Comparison of ENCODE assay signal across 1 cellular context in the genomic region with DNA sequence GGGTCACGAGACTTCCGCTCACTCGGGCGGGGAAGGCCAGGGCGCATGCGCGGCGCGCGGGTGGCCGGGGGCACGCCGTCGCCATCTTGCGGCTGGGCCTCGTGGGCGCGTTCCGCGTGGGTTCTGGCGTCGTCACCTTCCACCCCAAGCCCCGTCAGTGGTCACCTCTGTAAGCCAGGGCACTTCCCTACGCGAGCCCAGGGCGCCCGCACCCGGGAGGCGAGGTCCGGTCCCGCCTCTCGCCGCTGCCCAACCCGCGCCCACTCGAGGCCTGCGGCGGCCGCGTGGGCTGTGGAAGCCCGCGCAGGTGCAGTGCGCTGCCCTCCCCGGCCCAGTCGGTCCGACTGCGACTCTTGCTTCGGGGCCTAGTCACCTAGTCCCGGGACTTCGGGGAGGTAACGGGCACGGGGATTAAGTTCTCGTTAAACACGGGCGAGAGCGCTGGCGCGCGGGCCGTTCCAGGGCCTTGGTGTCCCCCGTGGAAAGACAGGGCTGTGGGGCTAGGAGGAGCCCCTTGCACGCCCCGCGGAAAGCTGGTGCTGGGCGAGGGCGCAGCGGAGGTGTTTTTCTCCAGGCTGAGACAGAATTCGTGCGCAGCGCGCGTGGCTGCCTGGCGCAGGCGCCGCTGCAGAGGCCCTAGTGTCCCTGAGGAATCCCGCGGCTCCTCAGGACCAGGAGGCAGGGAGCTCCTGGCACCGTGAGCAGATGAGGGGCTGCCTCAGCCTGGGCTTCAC.
TF ChIP-seq lines count a peak whose summit lies in the region.

No MANE protein-coding gene starts in this region.

TF ChIP-seq in HepG2, 621 proteins besides CTCF, POLR2A, EP300 and RAD21 (continued from another document and continues in another):
- TF ChIP-seq, protein P1, sequence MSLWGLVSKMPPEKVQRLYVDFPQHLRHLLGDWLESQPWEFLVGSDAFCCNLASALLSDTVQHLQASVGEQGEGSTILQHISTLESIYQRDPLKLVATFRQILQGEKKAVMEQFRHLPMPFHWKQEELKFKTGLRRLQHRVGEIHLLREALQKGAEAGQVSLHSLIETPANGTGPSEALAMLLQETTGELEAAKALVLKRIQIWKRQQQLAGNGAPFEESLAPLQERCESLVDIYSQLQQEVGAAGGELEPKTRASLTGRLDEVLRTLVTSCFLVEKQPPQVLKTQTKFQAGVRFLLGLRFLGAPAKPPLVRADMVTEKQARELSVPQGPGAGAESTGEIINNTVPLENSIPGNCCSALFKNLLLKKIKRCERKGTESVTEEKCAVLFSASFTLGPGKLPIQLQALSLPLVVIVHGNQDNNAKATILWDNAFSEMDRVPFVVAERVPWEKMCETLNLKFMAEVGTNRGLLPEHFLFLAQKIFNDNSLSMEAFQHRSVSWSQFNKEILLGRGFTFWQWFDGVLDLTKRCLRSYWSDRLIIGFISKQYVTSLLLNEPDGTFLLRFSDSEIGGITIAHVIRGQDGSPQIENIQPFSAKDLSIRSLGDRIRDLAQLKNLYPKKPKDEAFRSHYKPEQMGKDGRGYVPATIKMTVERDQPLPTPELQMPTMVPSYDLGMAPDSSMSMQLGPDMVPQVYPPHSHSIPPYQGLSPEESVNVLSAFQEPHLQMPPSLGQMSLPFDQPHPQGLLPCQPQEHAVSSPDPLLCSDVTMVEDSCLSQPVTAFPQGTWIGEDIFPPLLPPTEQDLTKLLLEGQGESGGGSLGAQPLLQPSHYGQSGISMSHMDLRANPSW (CRISPR knock-in tag; IDR thresholded peaks at IDR 0.05; ENCODE audit: borderline replicate concordance), result peak; percentile 86; the same call in 1 of the 2 replicates
- TF ChIP-seq MTA1 (CRISPR knock-in tag; IDR thresholded peaks at IDR 0.05; ENCODE audit: borderline replicate concordance) (peak; percentile 100), SOX13 (IDR thresholded peaks at IDR 0.05) (no peak; the same call in 1 of the 2 replicates), SOX13 (CRISPR knock-in tag; conservative IDR thresholded peaks at IDR 0.05 in 1 of 2, IDR thresholded peaks at IDR 0.05 in 1 of 2) (no peak), JARID2 (CRISPR knock-in tag; IDR thresholded peaks at IDR 0.05; ENCODE audit: insufficient replicate concordance) (peak; percentile 47), CHD2 (IDR thresholded peaks at IDR 0.05; ENCODE audit: low read depth, low read length) (0 out of 2 replicates have a peak, but pooled peaks have one; percentile 0), HES4 (CRISPR knock-in tag; IDR thresholded peaks at IDR 0.05; ENCODE audit: borderline replicate concordance) (peak; percentile 99), ZNF589 (CRISPR knock-in tag; conservative IDR thresholded peaks at IDR 0.05) (peak; percentile 97), ZNF563 (CRISPR knock-in tag; IDR thresholded peaks at IDR 0.05) (peak; percentile 99; the same call in 1 of the 2 replicates), NFRKB (IDR thresholded peaks at IDR 0.05) (no peak), NFYB (CRISPR knock-in tag; IDR thresholded peaks at IDR 0.05) (no peak; the same call in 1 of the 2 replicates), ZNF224 (CRISPR knock-in tag; IDR thresholded peaks at IDR 0.05) (peak; percentile 86; the same call in 1 of the 2 replicates), SIN3B (IDR thresholded peaks at IDR 0.05; ENCODE audit: low read length) (no peak), FOSL1 (CRISPR knock-in tag; IDR thresholded peaks at IDR 0.05; ENCODE audit: borderline replicate concordance) (no peak), ZNF672 (CRISPR knock-in tag; IDR thresholded peaks at IDR 0.05) (peak; percentile 82; the same call in 1 of the 2 replicates), SPEN (CRISPR knock-in tag; IDR thresholded peaks at IDR 0.05; ENCODE audit: low read depth) (peak; percentile 93), POLR2AphosphoS5 (IDR thresholded peaks at IDR 0.05; ENCODE audit: low read depth, low read length) (peak; percentile 67), ZNF235 (CRISPR knock-in tag; IDR thresholded peaks at IDR 0.05; ENCODE audit: borderline replicate concordance) (peak; percentile 91), AKAP8 (CRISPR knock-in tag; IDR thresholded peaks at IDR 0.05) (peak; percentile 98), ZNF44 (CRISPR knock-in tag; IDR thresholded peaks at IDR 0.05) (no peak)
- TF ChIP-seq, protein P2, sequence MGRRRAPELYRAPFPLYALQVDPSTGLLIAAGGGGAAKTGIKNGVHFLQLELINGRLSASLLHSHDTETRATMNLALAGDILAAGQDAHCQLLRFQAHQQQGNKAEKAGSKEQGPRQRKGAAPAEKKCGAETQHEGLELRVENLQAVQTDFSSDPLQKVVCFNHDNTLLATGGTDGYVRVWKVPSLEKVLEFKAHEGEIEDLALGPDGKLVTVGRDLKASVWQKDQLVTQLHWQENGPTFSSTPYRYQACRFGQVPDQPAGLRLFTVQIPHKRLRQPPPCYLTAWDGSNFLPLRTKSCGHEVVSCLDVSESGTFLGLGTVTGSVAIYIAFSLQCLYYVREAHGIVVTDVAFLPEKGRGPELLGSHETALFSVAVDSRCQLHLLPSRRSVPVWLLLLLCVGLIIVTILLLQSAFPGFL (CRISPR knock-in tag; IDR thresholded peaks at IDR 0.05), result no peak
- TF ChIP-seq, protein P3, sequence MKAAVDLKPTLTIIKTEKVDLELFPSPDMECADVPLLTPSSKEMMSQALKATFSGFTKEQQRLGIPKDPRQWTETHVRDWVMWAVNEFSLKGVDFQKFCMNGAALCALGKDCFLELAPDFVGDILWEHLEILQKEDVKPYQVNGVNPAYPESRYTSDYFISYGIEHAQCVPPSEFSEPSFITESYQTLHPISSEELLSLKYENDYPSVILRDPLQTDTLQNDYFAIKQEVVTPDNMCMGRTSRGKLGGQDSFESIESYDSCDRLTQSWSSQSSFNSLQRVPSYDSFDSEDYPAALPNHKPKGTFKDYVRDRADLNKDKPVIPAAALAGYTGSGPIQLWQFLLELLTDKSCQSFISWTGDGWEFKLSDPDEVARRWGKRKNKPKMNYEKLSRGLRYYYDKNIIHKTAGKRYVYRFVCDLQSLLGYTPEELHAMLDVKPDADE (CRISPR knock-in tag; IDR thresholded peaks at IDR 0.05), result no peak
- TF ChIP-seq, protein P4, sequence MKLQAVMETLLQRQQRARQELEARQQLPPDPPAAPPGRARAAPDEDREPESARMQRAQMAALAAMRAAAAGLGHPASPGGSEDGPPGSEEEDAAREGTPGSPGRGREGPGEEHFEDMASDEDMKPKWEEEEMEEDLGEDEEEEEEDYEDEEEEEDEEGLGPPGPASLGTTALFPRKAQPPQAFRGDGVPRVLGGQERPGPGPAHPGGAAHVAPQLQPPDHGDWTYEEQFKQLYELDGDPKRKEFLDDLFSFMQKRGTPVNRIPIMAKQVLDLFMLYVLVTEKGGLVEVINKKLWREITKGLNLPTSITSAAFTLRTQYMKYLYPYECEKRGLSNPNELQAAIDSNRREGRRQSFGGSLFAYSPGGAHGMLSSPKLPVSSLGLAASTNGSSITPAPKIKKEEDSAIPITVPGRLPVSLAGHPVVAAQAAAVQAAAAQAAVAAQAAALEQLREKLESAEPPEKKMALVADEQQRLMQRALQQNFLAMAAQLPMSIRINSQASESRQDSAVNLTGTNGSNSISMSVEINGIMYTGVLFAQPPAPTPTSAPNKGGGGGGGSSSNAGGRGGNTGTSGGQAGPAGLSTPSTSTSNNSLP (IDR thresholded peaks at IDR 0.05; ENCODE audit: low read depth, low read length), result no peak
- TF ChIP-seq, protein P5, sequence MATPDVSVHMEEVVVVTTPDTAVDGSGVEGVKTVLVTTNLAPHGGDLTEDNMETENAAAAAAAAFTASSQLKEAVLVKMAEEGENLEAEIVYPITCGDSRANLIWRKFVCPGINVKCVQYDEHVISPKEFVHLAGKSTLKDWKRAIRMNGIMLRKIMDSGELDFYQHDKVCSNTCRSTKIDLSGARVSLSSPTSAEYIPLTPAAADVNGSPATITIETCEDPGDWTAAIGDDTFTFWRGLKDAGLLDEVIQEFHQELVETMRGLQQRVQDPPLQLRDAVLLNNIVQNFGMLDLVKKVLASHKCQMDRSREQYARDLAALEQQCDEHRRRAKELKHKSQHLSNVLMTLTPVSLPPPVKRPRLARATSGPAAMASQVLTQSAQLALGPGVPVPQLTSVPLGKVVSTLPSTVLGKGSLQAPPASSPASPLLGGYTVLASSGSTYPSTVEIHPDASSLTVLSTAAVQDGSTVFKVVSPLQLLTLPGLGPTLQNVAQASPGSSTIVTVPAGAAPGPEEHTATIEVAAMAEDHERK (CRISPR knock-in tag; IDR thresholded peaks at IDR 0.05; ENCODE audit: low read depth), result peak; percentile 70
- TF ChIP-seq, protein P6, sequence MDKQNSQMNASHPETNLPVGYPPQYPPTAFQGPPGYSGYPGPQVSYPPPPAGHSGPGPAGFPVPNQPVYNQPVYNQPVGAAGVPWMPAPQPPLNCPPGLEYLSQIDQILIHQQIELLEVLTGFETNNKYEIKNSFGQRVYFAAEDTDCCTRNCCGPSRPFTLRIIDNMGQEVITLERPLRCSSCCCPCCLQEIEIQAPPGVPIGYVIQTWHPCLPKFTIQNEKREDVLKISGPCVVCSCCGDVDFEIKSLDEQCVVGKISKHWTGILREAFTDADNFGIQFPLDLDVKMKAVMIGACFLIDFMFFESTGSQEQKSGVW (CRISPR knock-in tag; IDR thresholded peaks at IDR 0.05; ENCODE audit: borderline replicate concordance), result peak; percentile 97; the same call in 1 of the 2 replicates
- TF ChIP-seq, protein P7, sequence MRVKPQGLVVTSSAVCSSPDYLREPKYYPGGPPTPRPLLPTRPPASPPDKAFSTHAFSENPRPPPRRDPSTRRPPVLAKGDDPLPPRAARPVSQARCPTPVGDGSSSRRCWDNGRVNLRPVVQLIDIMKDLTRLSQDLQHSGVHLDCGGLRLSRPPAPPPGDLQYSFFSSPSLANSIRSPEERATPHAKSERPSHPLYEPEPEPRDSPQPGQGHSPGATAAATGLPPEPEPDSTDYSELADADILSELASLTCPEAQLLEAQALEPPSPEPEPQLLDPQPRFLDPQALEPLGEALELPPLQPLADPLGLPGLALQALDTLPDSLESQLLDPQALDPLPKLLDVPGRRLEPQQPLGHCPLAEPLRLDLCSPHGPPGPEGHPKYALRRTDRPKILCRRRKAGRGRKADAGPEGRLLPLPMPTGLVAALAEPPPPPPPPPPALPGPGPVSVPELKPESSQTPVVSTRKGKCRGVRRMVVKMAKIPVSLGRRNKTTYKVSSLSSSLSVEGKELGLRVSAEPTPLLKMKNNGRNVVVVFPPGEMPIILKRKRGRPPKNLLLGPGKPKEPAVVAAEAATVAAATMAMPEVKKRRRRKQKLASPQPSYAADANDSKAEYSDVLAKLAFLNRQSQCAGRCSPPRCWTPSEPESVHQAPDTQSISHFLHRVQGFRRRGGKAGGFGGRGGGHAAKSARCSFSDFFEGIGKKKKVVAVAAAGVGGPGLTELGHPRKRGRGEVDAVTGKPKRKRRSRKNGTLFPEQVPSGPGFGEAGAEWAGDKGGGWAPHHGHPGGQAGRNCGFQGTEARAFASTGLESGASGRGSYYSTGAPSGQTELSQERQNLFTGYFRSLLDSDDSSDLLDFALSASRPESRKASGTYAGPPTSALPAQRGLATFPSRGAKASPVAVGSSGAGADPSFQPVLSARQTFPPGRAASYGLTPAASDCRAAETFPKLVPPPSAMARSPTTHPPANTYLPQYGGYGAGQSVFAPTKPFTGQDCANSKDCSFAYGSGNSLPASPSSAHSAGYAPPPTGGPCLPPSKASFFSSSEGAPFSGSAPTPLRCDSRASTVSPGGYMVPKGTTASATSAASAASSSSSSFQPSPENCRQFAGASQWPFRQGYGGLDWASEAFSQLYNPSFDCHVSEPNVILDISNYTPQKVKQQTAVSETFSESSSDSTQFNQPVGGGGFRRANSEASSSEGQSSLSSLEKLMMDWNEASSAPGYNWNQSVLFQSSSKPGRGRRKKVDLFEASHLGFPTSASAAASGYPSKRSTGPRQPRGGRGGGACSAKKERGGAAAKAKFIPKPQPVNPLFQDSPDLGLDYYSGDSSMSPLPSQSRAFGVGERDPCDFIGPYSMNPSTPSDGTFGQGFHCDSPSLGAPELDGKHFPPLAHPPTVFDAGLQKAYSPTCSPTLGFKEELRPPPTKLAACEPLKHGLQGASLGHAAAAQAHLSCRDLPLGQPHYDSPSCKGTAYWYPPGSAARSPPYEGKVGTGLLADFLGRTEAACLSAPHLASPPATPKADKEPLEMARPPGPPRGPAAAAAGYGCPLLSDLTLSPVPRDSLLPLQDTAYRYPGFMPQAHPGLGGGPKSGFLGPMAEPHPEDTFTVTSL (CRISPR knock-in tag; IDR thresholded peaks at IDR 0.05; ENCODE audit: borderline replicate concordance), result 0 out of 2 replicates have a peak, but pooled peaks have one; percentile 17
- TF ChIP-seq, protein P8, sequence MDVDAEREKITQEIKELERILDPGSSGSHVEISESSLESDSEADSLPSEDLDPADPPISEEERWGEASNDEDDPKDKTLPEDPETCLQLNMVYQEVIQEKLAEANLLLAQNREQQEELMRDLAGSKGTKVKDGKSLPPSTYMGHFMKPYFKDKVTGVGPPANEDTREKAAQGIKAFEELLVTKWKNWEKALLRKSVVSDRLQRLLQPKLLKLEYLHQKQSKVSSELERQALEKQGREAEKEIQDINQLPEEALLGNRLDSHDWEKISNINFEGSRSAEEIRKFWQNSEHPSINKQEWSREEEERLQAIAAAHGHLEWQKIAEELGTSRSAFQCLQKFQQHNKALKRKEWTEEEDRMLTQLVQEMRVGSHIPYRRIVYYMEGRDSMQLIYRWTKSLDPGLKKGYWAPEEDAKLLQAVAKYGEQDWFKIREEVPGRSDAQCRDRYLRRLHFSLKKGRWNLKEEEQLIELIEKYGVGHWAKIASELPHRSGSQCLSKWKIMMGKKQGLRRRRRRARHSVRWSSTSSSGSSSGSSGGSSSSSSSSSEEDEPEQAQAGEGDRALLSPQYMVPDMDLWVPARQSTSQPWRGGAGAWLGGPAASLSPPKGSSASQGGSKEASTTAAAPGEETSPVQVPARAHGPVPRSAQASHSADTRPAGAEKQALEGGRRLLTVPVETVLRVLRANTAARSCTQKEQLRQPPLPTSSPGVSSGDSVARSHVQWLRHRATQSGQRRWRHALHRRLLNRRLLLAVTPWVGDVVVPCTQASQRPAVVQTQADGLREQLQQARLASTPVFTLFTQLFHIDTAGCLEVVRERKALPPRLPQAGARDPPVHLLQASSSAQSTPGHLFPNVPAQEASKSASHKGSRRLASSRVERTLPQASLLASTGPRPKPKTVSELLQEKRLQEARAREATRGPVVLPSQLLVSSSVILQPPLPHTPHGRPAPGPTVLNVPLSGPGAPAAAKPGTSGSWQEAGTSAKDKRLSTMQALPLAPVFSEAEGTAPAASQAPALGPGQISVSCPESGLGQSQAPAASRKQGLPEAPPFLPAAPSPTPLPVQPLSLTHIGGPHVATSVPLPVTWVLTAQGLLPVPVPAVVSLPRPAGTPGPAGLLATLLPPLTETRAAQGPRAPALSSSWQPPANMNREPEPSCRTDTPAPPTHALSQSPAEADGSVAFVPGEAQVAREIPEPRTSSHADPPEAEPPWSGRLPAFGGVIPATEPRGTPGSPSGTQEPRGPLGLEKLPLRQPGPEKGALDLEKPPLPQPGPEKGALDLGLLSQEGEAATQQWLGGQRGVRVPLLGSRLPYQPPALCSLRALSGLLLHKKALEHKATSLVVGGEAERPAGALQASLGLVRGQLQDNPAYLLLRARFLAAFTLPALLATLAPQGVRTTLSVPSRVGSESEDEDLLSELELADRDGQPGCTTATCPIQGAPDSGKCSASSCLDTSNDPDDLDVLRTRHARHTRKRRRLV (CRISPR knock-in tag; IDR thresholded peaks at IDR 0.05), result 0 out of 2 replicates have a peak, but pooled peaks have one; percentile 32
